1 cellular context compared by ENCODE assay signal in genomic region chr1:208456487-208456886, GRCh38.
TF ChIP-seq lines count a peak whose summit lies in the region.

No MANE protein-coding gene starts in this region.

TF ChIP-seq in SK-N-SH, 30 proteins besides CTCF, POLR2A, EP300 and RAD21 (continued from another document):
- no peak for TF ChIP-seq CHD2 (IDR thresholded peaks at IDR 0.05; ENCODE audit: low read length, partially characterized antibody)
- TF ChIP-seq SMC3 (IDR thresholded peaks at IDR 0.05; ENCODE audit: low read depth, low read length), result no peak
- no peak for TF ChIP-seq RXRA (IDR thresholded peaks at IDR 0.05; ENCODE audit: borderline replicate concordance, low read depth)
- TF ChIP-seq GATA2 (CRISPR knock-in tag; IDR thresholded peaks at IDR 0.05), result no peak
